Comparison of ENCODE assay signal across 2 cellular contexts in the genomic region with DNA sequence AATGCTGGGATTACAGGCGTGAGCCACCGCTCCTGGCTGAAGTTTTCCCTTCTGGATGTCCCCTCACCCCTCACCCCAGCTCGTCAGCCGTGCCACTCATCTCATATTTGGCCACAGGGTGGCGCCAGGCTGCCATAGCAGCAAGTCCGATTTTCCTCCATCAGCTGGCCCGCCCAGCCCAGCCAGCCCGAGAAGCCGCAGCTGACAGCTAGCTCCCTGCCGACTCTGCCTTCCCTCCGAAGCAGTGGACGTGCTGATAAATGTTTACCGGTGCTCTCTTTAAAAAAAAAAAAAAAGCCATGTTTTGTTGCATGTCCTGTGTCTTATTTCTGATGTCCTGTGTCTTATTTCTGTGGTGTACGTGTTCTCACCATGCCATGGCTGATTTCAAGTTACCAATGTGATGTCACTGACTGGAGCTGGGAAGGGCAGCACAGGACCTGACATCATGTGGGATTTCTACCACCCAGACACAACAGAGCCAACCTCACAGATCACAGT.
A peak's percentile ranks its signal among the peaks of the same experiment; 100 is the strongest.
TF ChIP-seq lines count a peak whose summit lies in the region.

No MANE protein-coding gene starts in this region.

TF ChIP-seq in HEK293T, 16 proteins besides CTCF, POLR2A, EP300 and RAD21 (continued from another document):
- TF ChIP-seq, protein P1, sequence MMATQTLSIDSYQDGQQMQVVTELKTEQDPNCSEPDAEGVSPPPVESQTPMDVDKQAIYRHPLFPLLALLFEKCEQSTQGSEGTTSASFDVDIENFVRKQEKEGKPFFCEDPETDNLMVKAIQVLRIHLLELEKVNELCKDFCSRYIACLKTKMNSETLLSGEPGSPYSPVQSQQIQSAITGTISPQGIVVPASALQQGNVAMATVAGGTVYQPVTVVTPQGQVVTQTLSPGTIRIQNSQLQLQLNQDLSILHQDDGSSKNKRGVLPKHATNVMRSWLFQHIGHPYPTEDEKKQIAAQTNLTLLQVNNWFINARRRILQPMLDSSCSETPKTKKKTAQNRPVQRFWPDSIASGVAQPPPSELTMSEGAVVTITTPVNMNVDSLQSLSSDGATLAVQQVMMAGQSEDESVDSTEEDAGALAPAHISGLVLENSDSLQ (IDR thresholded peaks at IDR 0.05): peak; percentile 80
- no peak for TF ChIP-seq TARDBP (IDR thresholded peaks at IDR 0.05)
TF ChIP-seq in HEK293T: peak in this region for 1.

TF ChIP-seq in GM12878, 131 proteins besides CTCF, POLR2A, EP300 and RAD21 (continued from another document):
- TF ChIP-seq, protein P2, sequence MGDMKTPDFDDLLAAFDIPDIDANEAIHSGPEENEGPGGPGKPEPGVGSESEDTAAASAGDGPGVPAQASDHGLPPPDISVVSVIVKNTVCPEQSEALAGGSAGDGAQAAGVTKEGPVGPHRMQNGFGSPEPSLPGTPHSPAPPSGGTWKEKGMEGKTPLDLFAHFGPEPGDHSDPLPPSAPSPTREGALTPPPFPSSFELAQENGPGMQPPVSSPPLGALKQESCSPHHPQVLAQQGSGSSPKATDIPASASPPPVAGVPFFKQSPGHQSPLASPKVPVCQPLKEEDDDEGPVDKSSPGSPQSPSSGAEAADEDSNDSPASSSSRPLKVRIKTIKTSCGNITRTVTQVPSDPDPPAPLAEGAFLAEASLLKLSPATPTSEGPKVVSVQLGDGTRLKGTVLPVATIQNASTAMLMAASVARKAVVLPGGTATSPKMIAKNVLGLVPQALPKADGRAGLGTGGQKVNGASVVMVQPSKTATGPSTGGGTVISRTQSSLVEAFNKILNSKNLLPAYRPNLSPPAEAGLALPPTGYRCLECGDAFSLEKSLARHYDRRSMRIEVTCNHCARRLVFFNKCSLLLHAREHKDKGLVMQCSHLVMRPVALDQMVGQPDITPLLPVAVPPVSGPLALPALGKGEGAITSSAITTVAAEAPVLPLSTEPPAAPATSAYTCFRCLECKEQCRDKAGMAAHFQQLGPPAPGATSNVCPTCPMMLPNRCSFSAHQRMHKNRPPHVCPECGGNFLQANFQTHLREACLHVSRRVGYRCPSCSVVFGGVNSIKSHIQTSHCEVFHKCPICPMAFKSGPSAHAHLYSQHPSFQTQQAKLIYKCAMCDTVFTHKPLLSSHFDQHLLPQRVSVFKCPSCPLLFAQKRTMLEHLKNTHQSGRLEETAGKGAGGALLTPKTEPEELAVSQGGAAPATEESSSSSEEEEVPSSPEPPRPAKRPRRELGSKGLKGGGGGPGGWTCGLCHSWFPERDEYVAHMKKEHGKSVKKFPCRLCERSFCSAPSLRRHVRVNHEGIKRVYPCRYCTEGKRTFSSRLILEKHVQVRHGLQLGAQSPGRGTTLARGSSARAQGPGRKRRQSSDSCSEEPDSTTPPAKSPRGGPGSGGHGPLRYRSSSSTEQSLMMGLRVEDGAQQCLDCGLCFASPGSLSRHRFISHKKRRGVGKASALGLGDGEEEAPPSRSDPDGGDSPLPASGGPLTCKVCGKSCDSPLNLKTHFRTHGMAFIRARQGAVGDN (IDR thresholded peaks at IDR 0.05): no peak
- TF ChIP-seq NFYA (IDR thresholded peaks at IDR 0.05; ENCODE audit: borderline replicate concordance, low read depth, low read length) (no peak), YY1 (IDR thresholded peaks at IDR 0.05; ENCODE audit: low read depth, low read length) (peak; percentile 82), RB1 (IDR thresholded peaks at IDR 0.05; ENCODE audit: borderline replicate concordance) (0 out of 2 replicates have a peak, but pooled peaks have one; percentile 24), BACH1 (IDR thresholded peaks at IDR 0.05; ENCODE audit: borderline replicate concordance) (no peak), SMC3 (IDR thresholded peaks at IDR 0.05; ENCODE audit: borderline replicate concordance, low read length) (peak; percentile 88), NFXL1 (IDR thresholded peaks at IDR 0.05; ENCODE audit: borderline replicate concordance) (no peak), CREM (IDR thresholded peaks at IDR 0.05; ENCODE audit: low read depth) (peak; percentile 9; the same call in 1 of the 2 replicates), CHD2 (IDR thresholded peaks at IDR 0.05; ENCODE audit: borderline replicate concordance, low read depth, low read length) (0 out of 2 replicates have a peak, but pooled peaks have one; percentile 25), SMARCA5 (IDR thresholded peaks at IDR 0.05) (0 out of 2 replicates have a peak, but pooled peaks have one; percentile 59), MTA2 (IDR thresholded peaks at IDR 0.05; ENCODE audit: low read depth) (0 out of 2 replicates have a peak, but pooled peaks have one; percentile 13), GABPA (IDR thresholded peaks at IDR 0.05; ENCODE audit: low read depth) (no peak), BHLHE40 (IDR thresholded peaks at IDR 0.05; ENCODE audit: borderline replicate concordance in 1 of 2, low read depth in 2 of 2, low read length in 1 of 2) (peak in 1 of 2 experiments; percentile 31; a peak in 1 of 4 replicates), HDGF (IDR thresholded peaks at IDR 0.05) (0 out of 2 replicates have a peak, but pooled peaks have one; percentile 56)
- TF ChIP-seq, protein P1 (IDR thresholded peaks at IDR 0.05): peak; percentile 73
- TF ChIP-seq, protein P3, sequence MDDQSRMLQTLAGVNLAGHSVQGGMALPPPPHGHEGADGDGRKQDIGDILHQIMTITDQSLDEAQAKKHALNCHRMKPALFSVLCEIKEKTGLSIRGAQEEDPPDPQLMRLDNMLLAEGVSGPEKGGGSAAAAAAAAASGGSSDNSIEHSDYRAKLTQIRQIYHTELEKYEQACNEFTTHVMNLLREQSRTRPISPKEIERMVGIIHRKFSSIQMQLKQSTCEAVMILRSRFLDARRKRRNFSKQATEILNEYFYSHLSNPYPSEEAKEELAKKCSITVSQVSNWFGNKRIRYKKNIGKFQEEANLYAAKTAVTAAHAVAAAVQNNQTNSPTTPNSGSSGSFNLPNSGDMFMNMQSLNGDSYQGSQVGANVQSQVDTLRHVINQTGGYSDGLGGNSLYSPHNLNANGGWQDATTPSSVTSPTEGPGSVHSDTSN (IDR thresholded peaks at IDR 0.05; ENCODE audit: insufficient replicate concordance, low read depth, low read length): peak; percentile 53
- TF ChIP-seq, protein P4, sequence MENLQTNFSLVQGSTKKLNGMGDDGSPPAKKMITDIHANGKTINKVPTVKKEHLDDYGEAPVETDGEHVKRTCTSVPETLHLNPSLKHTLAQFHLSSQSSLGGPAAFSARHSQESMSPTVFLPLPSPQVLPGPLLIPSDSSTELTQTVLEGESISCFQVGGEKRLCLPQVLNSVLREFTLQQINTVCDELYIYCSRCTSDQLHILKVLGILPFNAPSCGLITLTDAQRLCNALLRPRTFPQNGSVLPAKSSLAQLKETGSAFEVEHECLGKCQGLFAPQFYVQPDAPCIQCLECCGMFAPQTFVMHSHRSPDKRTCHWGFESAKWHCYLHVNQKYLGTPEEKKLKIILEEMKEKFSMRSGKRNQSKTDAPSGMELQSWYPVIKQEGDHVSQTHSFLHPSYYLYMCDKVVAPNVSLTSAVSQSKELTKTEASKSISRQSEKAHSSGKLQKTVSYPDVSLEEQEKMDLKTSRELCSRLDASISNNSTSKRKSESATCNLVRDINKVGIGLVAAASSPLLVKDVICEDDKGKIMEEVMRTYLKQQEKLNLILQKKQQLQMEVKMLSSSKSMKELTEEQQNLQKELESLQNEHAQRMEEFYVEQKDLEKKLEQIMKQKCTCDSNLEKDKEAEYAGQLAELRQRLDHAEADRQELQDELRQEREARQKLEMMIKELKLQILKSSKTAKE (IDR thresholded peaks at IDR 0.05; ENCODE audit: low read depth, poor library complexity, severe bottlenecking): no peak
- TF ChIP-seq, protein P5, sequence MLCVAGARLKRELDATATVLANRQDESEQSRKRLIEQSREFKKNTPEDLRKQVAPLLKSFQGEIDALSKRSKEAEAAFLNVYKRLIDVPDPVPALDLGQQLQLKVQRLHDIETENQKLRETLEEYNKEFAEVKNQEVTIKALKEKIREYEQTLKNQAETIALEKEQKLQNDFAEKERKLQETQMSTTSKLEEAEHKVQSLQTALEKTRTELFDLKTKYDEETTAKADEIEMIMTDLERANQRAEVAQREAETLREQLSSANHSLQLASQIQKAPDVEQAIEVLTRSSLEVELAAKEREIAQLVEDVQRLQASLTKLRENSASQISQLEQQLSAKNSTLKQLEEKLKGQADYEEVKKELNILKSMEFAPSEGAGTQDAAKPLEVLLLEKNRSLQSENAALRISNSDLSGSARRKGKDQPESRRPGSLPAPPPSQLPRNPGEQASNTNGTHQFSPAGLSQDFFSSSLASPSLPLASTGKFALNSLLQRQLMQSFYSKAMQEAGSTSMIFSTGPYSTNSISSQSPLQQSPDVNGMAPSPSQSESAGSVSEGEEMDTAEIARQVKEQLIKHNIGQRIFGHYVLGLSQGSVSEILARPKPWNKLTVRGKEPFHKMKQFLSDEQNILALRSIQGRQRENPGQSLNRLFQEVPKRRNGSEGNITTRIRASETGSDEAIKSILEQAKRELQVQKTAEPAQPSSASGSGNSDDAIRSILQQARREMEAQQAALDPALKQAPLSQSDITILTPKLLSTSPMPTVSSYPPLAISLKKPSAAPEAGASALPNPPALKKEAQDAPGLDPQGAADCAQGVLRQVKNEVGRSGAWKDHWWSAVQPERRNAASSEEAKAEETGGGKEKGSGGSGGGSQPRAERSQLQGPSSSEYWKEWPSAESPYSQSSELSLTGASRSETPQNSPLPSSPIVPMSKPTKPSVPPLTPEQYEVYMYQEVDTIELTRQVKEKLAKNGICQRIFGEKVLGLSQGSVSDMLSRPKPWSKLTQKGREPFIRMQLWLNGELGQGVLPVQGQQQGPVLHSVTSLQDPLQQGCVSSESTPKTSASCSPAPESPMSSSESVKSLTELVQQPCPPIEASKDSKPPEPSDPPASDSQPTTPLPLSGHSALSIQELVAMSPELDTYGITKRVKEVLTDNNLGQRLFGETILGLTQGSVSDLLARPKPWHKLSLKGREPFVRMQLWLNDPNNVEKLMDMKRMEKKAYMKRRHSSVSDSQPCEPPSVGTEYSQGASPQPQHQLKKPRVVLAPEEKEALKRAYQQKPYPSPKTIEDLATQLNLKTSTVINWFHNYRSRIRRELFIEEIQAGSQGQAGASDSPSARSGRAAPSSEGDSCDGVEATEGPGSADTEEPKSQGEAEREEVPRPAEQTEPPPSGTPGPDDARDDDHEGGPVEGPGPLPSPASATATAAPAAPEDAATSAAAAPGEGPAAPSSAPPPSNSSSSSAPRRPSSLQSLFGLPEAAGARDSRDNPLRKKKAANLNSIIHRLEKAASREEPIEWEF (IDR thresholded peaks at IDR 0.05; ENCODE audit: insufficient replicate concordance, low read depth, low read length): no peak
